In genomic region chr18:15004270-15004973, GRCh38 we compare ENCODE assay signal across 6 cellular contexts.
DNase-seq lines count a peak whose midpoint lies in the region; ATAC-seq, FAIRE-seq and TF ChIP-seq lines count a peak whose summit lies in the region.
"Not testable (repeated sequence)": the region's sequence is repeated elsewhere in the genome, so short reads cannot be mapped to it uniquely, and the experiment has no call there.

No MANE protein-coding gene starts in this region.

- TF ChIP-seq CTCF in GM13976 (IDR thresholded peaks at IDR 0.05; ENCODE audit: borderline replicate concordance, control extremely low read depth, extremely low read depth, insufficient read depth, missing control alignments); kidney (IDR thresholded peaks at IDR 0.05; ENCODE audit: borderline replicate concordance, extremely low read depth, insufficient read depth): not testable (repeated sequence)

- H3K27ac Mint-ChIP-seq in stimulated activated naive CD8-positive, alpha-beta T cell treated with anti-CD3 and anti-CD28 coated beads, Interleukin-15, amount 100 ng/mL, for 72 hours: not testable (repeated sequence)

- H3K9ac ChIP-seq in kidney (ENCODE audit: low read length in 2 of 2): not testable (repeated sequence)

- not testable (repeated sequence) for FAIRE-seq in kidney (lab: Jason Lieb, UNC)

- peak; percentile 1 for DNase-seq in GM13976 (ENCODE audit: low spot score)
- DNase-seq in activated effector memory CD4-positive, alpha-beta T cell treated with anti-CD3 and anti-CD28 coated beads, Interleukin-2, amount 50 U/mL, for 16 hours: peak; percentile 61
- DNase-seq in Right ventricle myocardium inferior (ENCODE audit: missing footprints): peak; percentile 18
- peak; percentile 60 for DNase-seq in kidney
- peak; percentile 76 for DNase-seq in posterior vena cava (ENCODE audit: low spot score)
- DNase-seq in stimulated activated naive CD8-positive, alpha-beta T cell treated with anti-CD3 and anti-CD28 coated beads, Interleukin-15, amount 100 ng/mL, for 72 hours: not testable (repeated sequence)

- not testable (repeated sequence) for H3K4me1 ChIP-seq in kidney (ENCODE audit: control insufficient read depth in 1 of 2, insufficient read depth in 1 of 2, low read depth in 1 of 2, low read length in 2 of 2)

- not testable (repeated sequence) for H3K9me3 Mint-ChIP-seq in stimulated activated naive CD8-positive, alpha-beta T cell treated with anti-CD3 and anti-CD28 coated beads, Interleukin-15, amount 100 ng/mL, for 72 hours

- H3K4me1 Mint-ChIP-seq in stimulated activated naive CD8-positive, alpha-beta T cell treated with anti-CD3 and anti-CD28 coated beads, Interleukin-15, amount 100 ng/mL, for 72 hours: not testable (repeated sequence)

- not testable (repeated sequence) for H3K4me3 Mint-ChIP-seq in stimulated activated naive CD8-positive, alpha-beta T cell treated with anti-CD3 and anti-CD28 coated beads, Interleukin-15, amount 100 ng/mL, for 72 hours

- intact Hi-C loops in Right ventricle myocardium inferior (cut with DNase I); kidney (cut with DNase I); posterior vena cava (cut with DNase I): not testable (repeated sequence)

- not testable (repeated sequence) for H3K9me3 ChIP-seq in kidney (ENCODE audit: control insufficient read depth in 1 of 2, low read length in 2 of 2)

- H3K27ac ChIP-seq in kidney (ENCODE audit: low read depth in 2 of 2, low read length in 2 of 2): not testable (repeated sequence)

- in situ Hi-C loops in GM13976 (cut with MboI; ENCODE audit: low sequenced_read_pairs, unreplicated experiment): not testable (repeated sequence)

- H3K27me3 Mint-ChIP-seq in stimulated activated naive CD8-positive, alpha-beta T cell treated with anti-CD3 and anti-CD28 coated beads, Interleukin-15, amount 100 ng/mL, for 72 hours: not testable (repeated sequence)

- not testable (repeated sequence) for H3K4me3 ChIP-seq in kidney (ENCODE audit: low read length in 2 of 2)

- ATAC-seq in Right ventricle myocardium inferior: not testable (repeated sequence)
- peak; percentile 13 for ATAC-seq in stimulated activated naive CD8-positive, alpha-beta T cell treated with anti-CD3 and anti-CD28 coated beads, Interleukin-15, amount 100 ng/mL, for 72 hours

- H3K36me3 ChIP-seq in kidney (ENCODE audit: control insufficient read depth in 1 of 2, insufficient read depth in 2 of 2, low read length in 2 of 2): not testable (repeated sequence)
